In the genomic region with DNA sequence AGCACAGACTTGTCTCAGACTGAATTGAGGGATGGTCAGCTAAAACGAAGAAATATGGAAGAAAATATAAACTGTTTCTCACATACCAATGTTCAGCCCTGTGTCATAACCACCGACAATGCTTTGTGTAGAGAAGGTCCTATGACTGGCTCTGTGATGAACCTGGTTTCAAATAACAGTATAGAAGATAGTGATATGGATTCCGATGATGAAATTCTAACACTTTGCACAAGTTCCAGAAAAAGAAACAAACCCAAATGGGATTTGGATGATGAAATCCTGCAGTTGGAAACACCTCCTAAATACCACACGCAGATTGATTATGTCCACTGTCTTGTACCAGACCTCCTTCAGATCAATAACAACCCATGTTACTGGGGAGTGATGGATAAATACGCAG, we compare ENCODE assay signal across 24 cellular contexts.
"Had no signal": no experiment of that assay in that cellular context is flagged by ENCODE, and none has a peak within 500 bp of the region (broad histone marks: within the 10 kb centered on the region; RNA-seq: fewer than 3 reads in every experiment).

No MANE protein-coding gene starts in this region.

- H3K27ac Mint-ChIP-seq: activated naive CD8-positive, alpha-beta T cell treated with anti-CD3 and anti-CD28 coated beads, Interleukin-2, amount 10 ng/mL, durations not matched to agents 7 days and 5 days; activated T-cell treated with anti-CD3 and anti-CD28 coated beads, Interleukin-2, amount 50 U/mL, for 24 hours; activated T-helper 2 cell treated with anti-CD3 and anti-CD28 coated beads, Interferon-gamma antibody, Interleukin-2, Interleukin-4, amounts not matched to agents 10 μg/mL and 5 μg/mL and 100 μg/mL, durations not matched to agents 14 hours and 24 hours and 36 hours; dendritic cell treated with granulocyte-macrophage colony-stimulating factor and Interleukin-4, amounts not matched to agents 40 ng/mL and 50 ng/mL, for 4 days; stimulated activated naive CD8-positive, alpha-beta T cell treated with anti-CD3 and anti-CD28 coated beads, Interleukin-15, amount 100 ng/mL, for 72 hours; WTC11 had no signal

- ATAC-seq: body of pancreas; heart left ventricle; left colon; mucosa of descending colon; right cardiac atrium; stimulated activated naive CD8-positive, alpha-beta T cell treated with anti-CD3 and anti-CD28 coated beads, Interleukin-15, amount 100 ng/mL, for 72 hours; WTC11 had no signal

- H3K27ac ChIP-seq: body of pancreas, heart left ventricle, parathyroid adenoma, tibial artery had no signal

- H3K4me1 ChIP-seq: body of pancreas, heart left ventricle, parathyroid adenoma, tibial artery had no signal

- H3K27me3 Mint-ChIP-seq: activated naive CD8-positive, alpha-beta T cell treated with anti-CD3 and anti-CD28 coated beads, Interleukin-2, amount 10 ng/mL, durations not matched to agents 7 days and 5 days; activated T-cell treated with anti-CD3 and anti-CD28 coated beads, Interleukin-2, amount 50 U/mL, for 24 hours; dendritic cell treated with granulocyte-macrophage colony-stimulating factor and Interleukin-4, amounts not matched to agents 40 ng/mL and 50 ng/mL, for 4 days; stimulated activated naive CD8-positive, alpha-beta T cell treated with anti-CD3 and anti-CD28 coated beads, Interleukin-15, amount 100 ng/mL, for 72 hours had no signal

- H3K9me3 Mint-ChIP-seq: activated naive CD8-positive, alpha-beta T cell treated with anti-CD3 and anti-CD28 coated beads, Interleukin-2, amount 10 ng/mL, durations not matched to agents 7 days and 5 days; activated T-cell treated with anti-CD3 and anti-CD28 coated beads, Interleukin-2, amount 50 U/mL, for 24 hours; activated T-helper 2 cell treated with anti-CD3 and anti-CD28 coated beads, Interferon-gamma antibody, Interleukin-2, Interleukin-4, amounts not matched to agents 10 μg/mL and 5 μg/mL and 100 μg/mL, durations not matched to agents 14 hours and 24 hours and 36 hours; dendritic cell treated with granulocyte-macrophage colony-stimulating factor and Interleukin-4, amounts not matched to agents 40 ng/mL and 50 ng/mL, for 4 days; stimulated activated naive CD8-positive, alpha-beta T cell treated with anti-CD3 and anti-CD28 coated beads, Interleukin-15, amount 100 ng/mL, for 72 hours; WTC11 had no signal

- DNase-seq: activated CD4-positive, alpha-beta T cell treated with anti-CD3 and anti-CD28 coated beads, Interleukin-2, amount 50 U/mL, for 4 hours; activated CD8-positive, alpha-beta memory T cell treated with anti-CD3 and anti-CD28 coated beads for 24 hours; activated CD8-positive, alpha-beta memory T cell treated with anti-CD3 and anti-CD28 coated beads, Interleukin-2, amount 50 U/mL, for 4 hours; activated naive CD4-positive, alpha-beta T cell; activated naive CD8-positive, alpha-beta T cell treated with anti-CD3 and anti-CD28 coated beads, Interleukin-2, amount 10 ng/mL, durations not matched to agents 7 days and 5 days; activated T-cell treated with anti-CD3 and anti-CD28 coated beads, Interleukin-2, amount 50 U/mL, for 24 hours; body of pancreas; effector CD4-positive, alpha-beta T cell; heart left ventricle; islet precursor cell; left colon; mesendoderm; mucosa of descending colon; nucleus accumbens; right cardiac atrium; stimulated activated CD4-positive, alpha-beta T cell treated with anti-CD3 and anti-CD28 coated beads, Interleukin-1b, Interleukin-23, amount 100 ng/mL, for 48 hours; stimulated activated naive CD8-positive, alpha-beta T cell treated with anti-CD3 and anti-CD28 coated beads, Interleukin-15, amount 100 ng/mL, for 72 hours; T-helper 1 cell; T1000; tibial artery had no signal

- H3K4me3 ChIP-seq: body of pancreas, heart left ventricle, mucosa of descending colon, tibial artery had no signal

- H3K9me3 ChIP-seq: body of pancreas, heart left ventricle, mucosa of descending colon, tibial artery had no signal

- H3K27me3 ChIP-seq: body of pancreas, heart left ventricle, tibial artery had no signal

- H3K4me3 Mint-ChIP-seq: activated naive CD8-positive, alpha-beta T cell treated with anti-CD3 and anti-CD28 coated beads, Interleukin-2, amount 10 ng/mL, durations not matched to agents 7 days and 5 days; activated T-cell treated with anti-CD3 and anti-CD28 coated beads, Interleukin-2, amount 50 U/mL, for 24 hours; dendritic cell treated with granulocyte-macrophage colony-stimulating factor and Interleukin-4, amounts not matched to agents 40 ng/mL and 50 ng/mL, for 4 days; stimulated activated naive CD8-positive, alpha-beta T cell treated with anti-CD3 and anti-CD28 coated beads, Interleukin-15, amount 100 ng/mL, for 72 hours; WTC11 had no signal
